ENCODE assay signal across 8 cellular contexts in the genomic region with DNA sequence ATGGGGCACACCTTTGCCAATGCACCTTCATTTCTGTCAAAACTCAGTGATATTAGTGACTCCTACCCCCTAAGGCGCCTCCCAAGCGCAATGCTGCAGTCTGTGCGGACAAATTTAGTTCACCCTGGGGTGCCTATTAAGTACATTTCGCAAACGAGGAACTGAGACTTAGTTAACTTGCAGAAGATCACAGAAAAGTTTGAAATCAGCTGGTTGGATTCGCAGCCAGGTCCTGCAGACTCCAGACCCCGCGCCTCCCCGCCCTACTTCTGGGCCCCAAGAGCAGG. TPM values are rescaled to one million over a fixed set of nuclear protein-coding genes. Genes with fewer than 3 reads are reported as not detected.
DNase-seq lines count a peak whose midpoint lies in the region; ATAC-seq and TF ChIP-seq lines count a peak whose summit lies in the region.

No MANE protein-coding gene starts in this region.

- H3K36me3 ChIP-seq in Caco-2 (ENCODE audit: control insufficient read depth, insufficient read depth, low read length) (peaks cover 5% of the 10 kb centered on the region), kidney epithelial cell (ENCODE audit: control insufficient read depth, insufficient read depth, low read length) (peaks cover 2% of the 10 kb centered on the region), tibial artery (peaks cover 15 to 40% (median 34%) of the 10 kb centered on the region in 3 donors)

- H3K27me3 ChIP-seq in Caco-2 (replicated peaks; ENCODE audit: control insufficient read depth, insufficient read depth, low read length) (no peaks in the 10 kb centered on the region), kidney epithelial cell (ENCODE audit: control insufficient read depth, insufficient read depth, low read length) (no peaks in the 10 kb centered on the region), tibial artery (no peaks in the 10 kb centered on the region)

- CTCF ChIA-PET in Caco-2 (lab: Charles Lee), result interaction anchor here (2.2 kb wide), 1 partner anchor 183 kb away, joined by 8 read pairs; the partner anchor contains the start of gene AGBL3

- H3K27me3 Mint-ChIP-seq in Caco-2 (ENCODE audit: insufficient read depth, unreplicated experiment), result no peaks in the 10 kb centered on the region
- H3K27me3 Mint-ChIP-seq in activated naive CD8-positive, alpha-beta T cell, result no peaks in the 10 kb centered on the region

- H3K27ac ChIP-seq in tibial artery, result peak overlapping the region; percentile 93 to 97

- POLR2A ChIA-PET in Caco-2 (lab: Charles Lee), result no interaction called here

- H3K9me3 Mint-ChIP-seq in Caco-2 (ENCODE audit: unreplicated experiment), result peaks cover 11% of the 10 kb centered on the region
- H3K9me3 Mint-ChIP-seq in activated naive CD8-positive, alpha-beta T cell (ENCODE audit: low read depth), result no peaks in the 10 kb centered on the region

- H3K4me3 Mint-ChIP-seq in Caco-2 (ENCODE audit: unreplicated experiment), result peak overlapping the region; percentile 85
- H3K4me3 Mint-ChIP-seq in activated naive CD8-positive, alpha-beta T cell, result peak overlapping the region; percentile 97

- peaks cover 24% of the 10 kb centered on the region for H3K4me1 Mint-ChIP-seq in Caco-2 (ENCODE audit: low read depth, unreplicated experiment)
- peaks cover 56% of the 10 kb centered on the region for H3K4me1 Mint-ChIP-seq in activated naive CD8-positive, alpha-beta T cell (ENCODE audit: low read depth)

- peak; percentile 2 for ATAC-seq in HG03066 (IDR thresholded peaks at IDR 0.05; ENCODE audit: low read depth, unreplicated experiment)
- no peak for ATAC-seq in GM18520 (IDR thresholded peaks at IDR 0.05; ENCODE audit: unreplicated experiment)

- peaks cover 12% of the 10 kb centered on the region; the same call in 1 of the 2 replicates for H3K4me1 ChIP-seq in Caco-2
- H3K4me1 ChIP-seq in tibial artery, result peaks cover 7 to 40% (median 35%) of the 10 kb centered on the region in 4 donors

- no peak for DNase-seq in Caco-2
- no peak for DNase-seq in kidney epithelial cell (ENCODE audit: low read depth)
- no peak for DNase-seq in tibial artery
- no peak for DNase-seq in Ammon's horn (ENCODE audit: low spot score)
- no peak for DNase-seq in COLO829 (ENCODE audit: low spot score)

- peak overlapping the region; percentile 94 for H3K27ac Mint-ChIP-seq in Caco-2 (ENCODE audit: unreplicated experiment)
- H3K27ac Mint-ChIP-seq in activated naive CD8-positive, alpha-beta T cell, result peak overlapping the region; percentile 98

- H3K9me3 ChIP-seq in Caco-2, result no peaks in the 10 kb centered on the region
- H3K9me3 ChIP-seq in tibial artery, result no peaks in the 10 kb centered on the region

- TF ChIP-seq CTCF in Caco-2 (IDR thresholded peaks at IDR 0.05; ENCODE audit: insufficient read depth in 1 of 2, low read depth in 1 of 2, low read length in 1 of 2, severe bottlenecking in 1 of 2, unreplicated experiment in 1 of 2) (no peak), kidney epithelial cell (IDR thresholded peaks at IDR 0.05; ENCODE audit: insufficient read depth, low read length, poor library complexity, severe bottlenecking) (no peak), tibial artery (IDR thresholded peaks at IDR 0.05) (no peak)

- BruUV-seq in Caco-2 (replicated peaks; lab: Mats Ljungman, UMichigan), result no TSS peak

- peaks cover 65% of the 10 kb centered on the region for H3K36me3 Mint-ChIP-seq in Caco-2 (ENCODE audit: insufficient read depth, unreplicated experiment)
- peaks cover 11% of the 10 kb centered on the region for H3K36me3 Mint-ChIP-seq in activated naive CD8-positive, alpha-beta T cell

- intact Hi-C loops in Caco-2 (cut with micrococcal nuclease; ENCODE audit: unreplicated experiment), result loop anchor here (1.0 to 5.0 kb wide), 8 partner anchors 22 to 537 kb away; partner anchors contain the start of genes AGBL3, BPGM, TMEM140 and WDR91
- intact Hi-C loops in tibial artery (cut with DNase I; ENCODE audit: low total_unique reads), result loop anchor here (2.0 to 10.0 kb wide), 3 partner anchors 42 to 483 kb away; partner anchors contain the start of gene WDR91

- H3K4me3 ChIP-seq in Caco-2 (ENCODE audit: low read depth, low read length) (peak overlapping the region; percentile 98), kidney epithelial cell (ENCODE audit: low read depth, low read length) (peak overlapping the region; percentile 91), tibial artery (peak overlapping the region; percentile 78 to 99)

RNA-seq across cellular contexts. Expression of gene CYREN, which starts 0.6 kb away (rescaled TPM):
- total RNA-seq in Caco-2 (2022) (60.9 and 62.6 TPM in 2 replicates), kidney epithelial cell (74.2 and 76.5 TPM in 2 replicates)

RNA-seq across cellular contexts. Expression of gene TMEM140, which starts 22.0 kb away (rescaled TPM):
- 3.8 and 6.1 TPM in 2 replicates for total RNA-seq in Caco-2 (2022)
- 0.75 and 1.8 TPM in 2 replicates for total RNA-seq in kidney epithelial cell

RNA-seq across cellular contexts. Expression of gene WDR91, which starts 41.4 kb away (rescaled TPM):
- 11.5 and 12.6 TPM in 2 replicates for total RNA-seq in Caco-2 (2022)
- 8.5 and 14.1 TPM in 2 replicates for total RNA-seq in kidney epithelial cell
